In the genomic region with DNA sequence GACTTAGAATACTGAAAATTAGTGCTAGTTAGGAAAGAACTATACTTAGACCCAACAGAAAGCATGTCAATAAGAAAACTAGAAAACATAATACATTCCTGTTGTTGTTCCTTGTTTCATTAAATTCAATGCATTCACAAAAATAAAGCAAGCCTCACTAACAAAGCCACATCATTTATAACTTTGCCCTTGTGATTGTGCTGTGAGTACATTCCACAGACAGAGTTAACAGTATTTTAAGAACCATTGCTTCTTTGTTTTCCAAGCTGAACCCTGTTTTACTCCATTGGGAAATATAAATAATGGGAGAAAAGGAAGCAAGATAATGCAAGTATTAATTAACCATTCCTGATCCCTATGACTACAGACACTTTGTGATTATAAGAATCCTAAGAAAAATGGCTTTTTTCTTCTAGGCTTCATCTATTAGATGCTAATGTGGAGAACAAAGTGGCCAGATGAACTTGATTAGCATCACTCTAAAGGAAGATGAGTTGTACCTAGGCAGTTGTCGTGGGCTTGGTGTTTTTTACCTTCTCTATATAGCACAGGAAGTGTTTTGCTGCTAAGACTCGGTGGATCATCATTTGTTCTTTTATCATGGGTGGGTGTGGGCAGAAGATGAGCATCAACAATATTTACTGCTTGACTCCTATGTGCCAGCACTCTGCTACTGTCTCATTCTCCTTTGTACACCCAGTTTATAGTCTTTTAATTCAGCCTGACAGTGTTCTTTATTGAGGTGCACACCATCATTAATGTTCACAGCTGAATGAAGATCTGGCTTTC, we compare ENCODE assay signal across 16 cellular contexts.
"Had no signal": no experiment of that assay in that cellular context is flagged by ENCODE, and none has a peak within 500 bp of the region (broad histone marks: within the 10 kb centered on the region; RNA-seq: fewer than 3 reads in every experiment).

No MANE protein-coding gene starts in this region.

- DNase-seq: activated B cell treated with CpG ODN at 0.5 μM for 24 hours; activated naive CD4-positive, alpha-beta T cell treated with Interleukin-2 at 50 U/mL for 16 hours; activated T-cell treated with anti-CD3 and anti-CD28 coated beads for 4 hours; caudate nucleus; colonic mucosa; islet precursor cell; naive B cell; nucleus accumbens; stimulated activated CD4-positive, alpha-beta T cell treated with anti-CD3 and anti-CD28 coated beads, Interleukin-2, amount 100 ng/mL, for 48 hours; stimulated activated naive B cell treated with anti-CD40 and anti-IgM and Interleukin-4, amounts not matched to agents 10 μg/mL and 1 μg/mL and 100 μg/mL, for 72 hours; tibial artery; uterus had no signal

- H3K27me3 Mint-ChIP-seq: activated B cell treated with CpG ODN at 0.5 μM for 24 hours; naive B cell; progenitor cell of endocrine pancreas; stimulated activated naive B cell treated with anti-CD40 and anti-IgM and Interleukin-4, amounts not matched to agents 10 μg/mL and 1 μg/mL and 100 μg/mL, for 72 hours had no signal

- H3K9me3 Mint-ChIP-seq: activated B cell treated with CpG ODN at 0.5 μM for 24 hours; naive B cell; stimulated activated naive B cell treated with anti-CD40 and anti-IgM and Interleukin-4, amounts not matched to agents 10 μg/mL and 1 μg/mL and 100 μg/mL, for 72 hours; T-helper 2 cell treated with Interferon-gamma antibody and Interleukin-4, amounts not matched to agents 5 μg/mL and 100 μg/mL, for 36 hours had no signal

- H3K9me3 ChIP-seq: colonic mucosa, right atrium auricular region, tibial artery, uterus had no signal

- H3K27me3 ChIP-seq: colonic mucosa, right atrium auricular region, tibial artery, uterus had no signal

- H3K36me3 ChIP-seq: colonic mucosa, right atrium auricular region, uterus had no signal

- H3K36me3 Mint-ChIP-seq: stimulated activated naive B cell treated with anti-CD40 and anti-IgM and Interleukin-4, amounts not matched to agents 10 μg/mL and 1 μg/mL and 100 μg/mL, for 72 hours had no signal

- H3K27ac Mint-ChIP-seq: activated B cell treated with CpG ODN at 0.5 μM for 24 hours; naive B cell; progenitor cell of endocrine pancreas; stimulated activated naive B cell treated with anti-CD40 and anti-IgM and Interleukin-4, amounts not matched to agents 10 μg/mL and 1 μg/mL and 100 μg/mL, for 72 hours; T-helper 2 cell treated with Interferon-gamma antibody and Interleukin-4, amounts not matched to agents 5 μg/mL and 100 μg/mL, for 36 hours had no signal

- H3K27ac ChIP-seq: colonic mucosa, right atrium auricular region, tibial artery, uterus had no signal

- H3K4me1 ChIP-seq: uterus had no signal

- H3K4me3 Mint-ChIP-seq: activated B cell treated with CpG ODN at 0.5 μM for 24 hours; naive B cell; stimulated activated naive B cell treated with anti-CD40 and anti-IgM and Interleukin-4, amounts not matched to agents 10 μg/mL and 1 μg/mL and 100 μg/mL, for 72 hours; T-helper 2 cell treated with Interferon-gamma antibody and Interleukin-4, amounts not matched to agents 5 μg/mL and 100 μg/mL, for 36 hours had no signal

- H3K4me3 ChIP-seq: colonic mucosa, right atrium auricular region, tibial artery, uterus had no signal

- FAIRE-seq: endometrium had no signal
